Comparison of ENCODE assay signal across 1 cellular context in the genomic region with DNA sequence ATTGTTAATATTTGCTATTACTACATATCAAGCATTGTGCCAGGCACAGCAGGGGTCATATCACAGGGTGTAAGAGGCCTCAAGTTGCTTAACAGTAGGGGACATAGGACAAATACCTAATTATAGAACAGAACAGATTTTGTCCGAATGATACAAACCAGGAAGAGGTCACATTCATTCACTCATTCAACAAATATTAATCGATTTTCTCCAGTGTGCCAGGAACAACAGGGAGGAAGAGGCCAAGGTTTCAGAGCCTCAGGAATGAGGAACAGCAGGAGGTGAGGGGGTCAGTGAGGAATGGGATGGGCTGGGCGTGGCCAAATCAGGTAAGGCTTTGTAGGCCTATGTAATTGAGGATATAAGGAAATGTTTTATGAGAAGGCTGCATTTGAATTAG.
TF ChIP-seq lines count a peak whose summit lies in the region.

No MANE protein-coding gene starts in this region.

TF ChIP-seq in HCT116, 20 proteins besides CTCF, POLR2A, EP300 and RAD21 (continued from another document):
- TF ChIP-seq TCF7L2 (IDR thresholded peaks at IDR 0.05; ENCODE audit: borderline replicate concordance, extremely low read depth, insufficient read depth, insufficient read length) (no peak), YY1 (IDR thresholded peaks at IDR 0.05; ENCODE audit: extremely low read depth, insufficient replicate concordance, low read depth, low read length) (no peak), CBX3 (IDR thresholded peaks at IDR 0.05; ENCODE audit: low read depth) (no peak), EZH2phosphoT487 (IDR thresholded peaks at IDR 0.05; ENCODE audit: borderline replicate concordance) (no peak), JUND (IDR thresholded peaks at IDR 0.05) (peak; percentile 53), ATF3 (IDR thresholded peaks at IDR 0.05) (no peak), FOSL1 (IDR thresholded peaks at IDR 0.05; ENCODE audit: low read depth) (no peak), POLR2AphosphoS5 (IDR thresholded peaks at IDR 0.05; ENCODE audit: low read depth, low read length) (no peak), EGR1 (IDR thresholded peaks at IDR 0.05; ENCODE audit: low read depth) (no peak), ZFX (IDR thresholded peaks at IDR 0.05) (no peak), REST (IDR thresholded peaks at IDR 0.05; ENCODE audit: low read depth) (no peak), ZNF274 (IDR thresholded peaks at IDR 0.05; ENCODE audit: low read depth, low read length) (no peak), EZH2 (IDR thresholded peaks at IDR 0.05) (no peak), ELF1 (IDR thresholded peaks at IDR 0.05; ENCODE audit: borderline replicate concordance, low read depth) (peak; percentile 35; the same call in 1 of the 2 replicates), CEBPB (IDR thresholded peaks at IDR 0.05; ENCODE audit: low read depth) (peak; percentile 59; the same call in 1 of the 2 replicates), SP1 (IDR thresholded peaks at IDR 0.05; ENCODE audit: low read depth) (peak; percentile 70; the same call in 1 of the 2 replicates), SRF (IDR thresholded peaks at IDR 0.05; ENCODE audit: low read depth) (no peak), SIN3A (IDR thresholded peaks at IDR 0.05; ENCODE audit: low read depth) (no peak)
- TF ChIP-seq, protein P1, sequence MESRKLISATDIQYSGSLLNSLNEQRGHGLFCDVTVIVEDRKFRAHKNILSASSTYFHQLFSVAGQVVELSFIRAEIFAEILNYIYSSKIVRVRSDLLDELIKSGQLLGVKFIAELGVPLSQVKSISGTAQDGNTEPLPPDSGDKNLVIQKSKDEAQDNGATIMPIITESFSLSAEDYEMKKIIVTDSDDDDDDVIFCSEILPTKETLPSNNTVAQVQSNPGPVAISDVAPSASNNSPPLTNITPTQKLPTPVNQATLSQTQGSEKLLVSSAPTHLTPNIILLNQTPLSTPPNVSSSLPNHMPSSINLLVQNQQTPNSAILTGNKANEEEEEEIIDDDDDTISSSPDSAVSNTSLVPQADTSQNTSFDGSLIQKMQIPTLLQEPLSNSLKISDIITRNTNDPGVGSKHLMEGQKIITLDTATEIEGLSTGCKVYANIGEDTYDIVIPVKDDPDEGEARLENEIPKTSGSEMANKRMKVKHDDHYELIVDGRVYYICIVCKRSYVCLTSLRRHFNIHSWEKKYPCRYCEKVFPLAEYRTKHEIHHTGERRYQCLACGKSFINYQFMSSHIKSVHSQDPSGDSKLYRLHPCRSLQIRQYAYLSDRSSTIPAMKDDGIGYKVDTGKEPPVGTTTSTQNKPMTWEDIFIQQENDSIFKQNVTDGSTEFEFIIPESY (IDR thresholded peaks at IDR 0.05; ENCODE audit: extremely low read depth, insufficient replicate concordance, low read length): no peak
